16 cellular contexts compared by ENCODE assay signal in the genomic region with DNA sequence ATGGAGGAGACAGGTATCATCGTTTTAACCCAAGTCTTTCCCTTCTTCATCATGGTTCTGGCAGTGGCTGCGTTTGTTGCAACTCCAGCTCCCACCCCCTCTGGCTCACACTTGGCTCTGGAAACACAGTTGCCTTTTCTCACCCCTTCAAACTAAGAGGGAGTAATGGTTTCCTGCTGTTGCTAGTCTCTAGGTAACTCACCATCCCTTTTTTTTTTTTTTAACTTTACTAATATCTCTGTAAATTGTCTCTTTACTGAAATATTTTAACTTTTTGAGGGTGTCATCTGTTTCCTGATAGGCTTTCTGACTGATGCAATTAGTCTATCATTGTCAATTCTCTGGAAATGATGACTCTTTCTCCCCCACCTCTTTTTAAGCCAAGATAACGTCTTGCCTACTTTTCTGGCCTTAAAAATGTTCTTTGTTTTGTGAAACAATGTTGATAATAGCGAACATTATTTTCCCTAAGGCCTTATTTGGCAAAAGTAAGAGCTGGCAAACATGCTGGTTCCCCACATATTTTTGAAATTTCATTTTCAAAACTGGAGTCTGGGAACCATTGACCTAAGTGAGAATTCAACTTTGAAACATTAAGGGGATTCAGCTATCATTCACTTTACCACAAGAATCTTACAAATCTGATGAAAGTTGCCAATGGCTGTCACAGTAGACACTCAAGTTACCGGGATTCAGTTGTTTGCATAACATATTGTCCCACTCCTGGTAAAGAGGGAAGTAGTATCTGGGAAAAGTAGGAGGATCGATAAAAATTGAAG.
"Had no signal": no experiment of that assay in that cellular context is flagged by ENCODE, and none has a peak within 500 bp of the region (broad histone marks: within the 10 kb centered on the region; RNA-seq: fewer than 3 reads in every experiment).

No MANE protein-coding gene starts in this region.

- ATAC-seq: activated CD4-positive, alpha-beta T cell treated with anti-CD3 and anti-CD28 coated beads for 36 hours; activated CD8-positive, alpha-beta T cell treated with anti-CD3 and anti-CD28 coated beads for 36 hours; lower lobe of right lung; naive thymus-derived CD8-positive, alpha-beta T cell; right lobe of liver had no signal

- DNase-seq: activated CD4-positive, alpha-beta T cell treated with anti-CD3 and anti-CD28 coated beads for 36 hours; activated CD8-positive, alpha-beta memory T cell treated with anti-CD3 and anti-CD28 coated beads, Interleukin-2, amount 50 U/mL, for 48 hours; activated CD8-positive, alpha-beta T cell treated with anti-CD3 and anti-CD28 coated beads for 36 hours; activated naive CD4-positive, alpha-beta T cell; glutamatergic neuron; immature natural killer cell; left cardiac atrium; lower lobe of right lung; naive thymus-derived CD8-positive, alpha-beta T cell; right lobe of liver; stimulated activated CD4-positive, alpha-beta T cell treated with anti-CD3 and anti-CD28 coated beads, Interleukin-2, amount 100 ng/mL, for 24 hours; stimulated activated naive CD4-positive, alpha-beta T cell treated with Interleukin-2 at 50 U/mL for 16 hours had no signal

- H3K36me3 ChIP-seq: ascending aorta, cardiac muscle cell, lower lobe of right lung, neutrophil, right lobe of liver, thoracic aorta had no signal

- H3K4me3 ChIP-seq: ascending aorta, cardiac muscle cell, lower lobe of right lung, right lobe of liver, thoracic aorta had no signal

- H3K9me3 ChIP-seq: ascending aorta, lower lobe of right lung, neutrophil, right lobe of liver, thoracic aorta had no signal

- H3K27me3 ChIP-seq: ascending aorta, cardiac muscle cell, neutrophil, right lobe of liver had no signal

- H3K27ac ChIP-seq: ascending aorta, cardiac muscle cell, lower lobe of right lung, neutrophil, right lobe of liver, thoracic aorta had no signal

- H3K4me1 ChIP-seq: lower lobe of right lung, right lobe of liver had no signal
